In genomic region chr16:29011112-29011511, GRCh38 we compare ENCODE assay signal across 16 cellular contexts. TPM values are rescaled to one million over a fixed set of nuclear protein-coding genes. Genes with fewer than 3 reads are reported as not detected.
DNase-seq lines count a peak whose midpoint lies in the region; ATAC-seq and TF ChIP-seq lines count a peak whose summit lies in the region.
"Had no signal": no experiment of that assay in that cellular context is flagged by ENCODE, and none has a peak within 500 bp of the region (broad histone marks: within the 10 kb centered on the region; RNA-seq: fewer than 3 reads in every experiment).

No MANE protein-coding gene starts in this region.

- H2BK120ac ChIP-seq in mesenchymal stem cell (ENCODE audit: low read depth, low read length): no peak overlapping the region

- H3K27me3 Mint-ChIP-seq in activated CD4-positive, alpha-beta T cell treated with anti-CD3 and anti-CD28 coated beads for 36 hours: no peaks in the 10 kb centered on the region
- H3K27me3 Mint-ChIP-seq in activated CD4-positive, alpha-beta memory T cell treated with anti-CD3 and anti-CD28 coated beads, Interleukin-2, amount 10 ng/mL, durations not matched to agents 7 days and 5 days: no peaks in the 10 kb centered on the region
- H3K27me3 Mint-ChIP-seq: activated naive CD8-positive, alpha-beta T cell treated with anti-CD3 and anti-CD28 coated beads, Interleukin-2, amount 10 ng/mL, durations not matched to agents 7 days and 5 days had no signal

- no peak overlapping the region for H3K14ac ChIP-seq in mesenchymal stem cell (ENCODE audit: low read length in 2 of 2)

- no peak overlapping the region for H2AK5ac ChIP-seq in mesenchymal stem cell (ENCODE audit: low read length, severe bottlenecking)

- POLR2A ChIA-PET in activated CD4-positive, alpha-beta T cell treated with anti-CD3 and anti-CD28 coated beads for 36 hours (lab: Charles Lee): interaction anchor here (0.9 to 1.9 kb wide), 2 partner anchors 10 to 18 kb away, joined by 3 to 11 read pairs; no protein-coding TSS in a partner anchor
- POLR2A ChIA-PET in HEK293T (lab: Yijun Ruan, JAX): no interaction called here
- POLR2A ChIA-PET in activated CD4-positive, alpha-beta memory T cell treated with anti-CD3 and anti-CD28 coated beads, Interleukin-2, amount 10 ng/mL, durations not matched to agents 7 days and 5 days (lab: Charles Lee): interaction anchor here (1.7 kb wide), 1 partner anchor 10 kb away, joined by 4 read pairs; no protein-coding TSS in a partner anchor

- H3K9me3 ChIP-seq in mesenchymal stem cell (ENCODE audit: control insufficient read depth, low read length): no peaks in the 10 kb centered on the region
- H3K9me3 ChIP-seq: prostate gland had no signal

- intact Hi-C loops in activated CD4-positive, alpha-beta T cell treated with anti-CD3 and anti-CD28 coated beads for 36 hours (cut with DNase I, micrococcal nuclease): no loop called here

- no peak overlapping the region for H3K4me3 Mint-ChIP-seq in activated CD4-positive, alpha-beta T cell treated with anti-CD3 and anti-CD28 coated beads for 36 hours
- H3K4me3 Mint-ChIP-seq in activated CD4-positive, alpha-beta memory T cell treated with anti-CD3 and anti-CD28 coated beads, Interleukin-2, amount 10 ng/mL, durations not matched to agents 7 days and 5 days: no peak overlapping the region
- H3K4me3 Mint-ChIP-seq: activated naive CD8-positive, alpha-beta T cell treated with anti-CD3 and anti-CD28 coated beads, Interleukin-2, amount 10 ng/mL, durations not matched to agents 7 days and 5 days had no signal

- peak; percentile 57 for DNase-seq in activated CD4-positive, alpha-beta T cell treated with anti-CD3 and anti-CD28 coated beads for 36 hours
- DNase-seq in activated CD4-positive, alpha-beta T cell treated with anti-CD3 and anti-CD28 coated beads for 1 hour: no peak
- peak; percentile 42 for DNase-seq in HEK293T (ENCODE audit: extremely low spot score)
- no peak for DNase-seq in activated CD4-positive, alpha-beta memory T cell treated with anti-CD3 and anti-CD28 coated beads, Interleukin-2, amount 10 ng/mL, durations not matched to agents 7 days and 5 days
- no peak for DNase-seq in mesenchymal stem cell
- no peak for DNase-seq in hepatic stellate cell (ENCODE audit: low spot score)
- DNase-seq in NCI-H1436 (lab: John Stamatoyannopoulos, UW): no peak
- no peak for DNase-seq in COLO668 (lab: John Stamatoyannopoulos, UW; ENCODE audit: unreplicated experiment)
- DNase-seq: activated CD8-positive, alpha-beta memory T cell treated with anti-CD3 and anti-CD28 coated beads for 24 hours; activated naive CD8-positive, alpha-beta T cell treated with anti-CD3 and anti-CD28 coated beads, Interleukin-2, amount 10 ng/mL, durations not matched to agents 7 days and 5 days; Calu3; caudate nucleus; kidney; NCI-H1436 treated with DMSO at 0.1 percent for 48 hours; NCI-H510A treated with DMSO at 0.1 percent for 48 hours had no signal

- H2BK12ac ChIP-seq in mesenchymal stem cell (ENCODE audit: low read length in 2 of 2): no peak overlapping the region

- no peak overlapping the region for H3K18ac ChIP-seq in mesenchymal stem cell (ENCODE audit: low read depth in 1 of 2, low read length in 2 of 2)

- H3K4me2 ChIP-seq in mesenchymal stem cell (ENCODE audit: low read length, poor library complexity, severe bottlenecking): no peak overlapping the region

- H4K91ac ChIP-seq in mesenchymal stem cell (ENCODE audit: low read length): no peak overlapping the region

- H3K36me3 Mint-ChIP-seq in activated CD4-positive, alpha-beta T cell treated with anti-CD3 and anti-CD28 coated beads for 36 hours (ENCODE audit: low read depth): peaks cover 4% of the 10 kb centered on the region
- H3K36me3 Mint-ChIP-seq in activated CD4-positive, alpha-beta memory T cell treated with anti-CD3 and anti-CD28 coated beads, Interleukin-2, amount 10 ng/mL, durations not matched to agents 7 days and 5 days (ENCODE audit: low read depth): no peaks in the 10 kb centered on the region

- peaks cover 0 to 6% of the 10 kb centered on the region in 2 experiments for H3K27me3 ChIP-seq in mesenchymal stem cell (ENCODE audit: control insufficient read depth in 1 of 2, insufficient read depth in 1 of 2, low read length in 2 of 2)

- no peak overlapping the region for H3K23ac ChIP-seq in mesenchymal stem cell (ENCODE audit: low read length in 2 of 2)

- no peak overlapping the region for H3K9ac ChIP-seq in mesenchymal stem cell (ENCODE audit: low read length)

- no peak overlapping the region for H3K4ac ChIP-seq in mesenchymal stem cell (ENCODE audit: low read depth in 1 of 2, low read length in 2 of 2)

- H3K4me1 ChIP-seq in mesenchymal stem cell (ENCODE audit: control insufficient read depth, insufficient read depth, low read depth, low read length): peaks cover 2% of the 10 kb centered on the region
- H3K4me1 ChIP-seq: prostate gland had no signal

- ATAC-seq in activated CD4-positive, alpha-beta T cell treated with anti-CD3 and anti-CD28 coated beads for 36 hours: no peak

- no peaks in the 10 kb centered on the region for H3K9me3 Mint-ChIP-seq in activated CD4-positive, alpha-beta T cell treated with anti-CD3 and anti-CD28 coated beads for 36 hours (ENCODE audit: low read depth)
- H3K9me3 Mint-ChIP-seq in activated CD4-positive, alpha-beta memory T cell treated with anti-CD3 and anti-CD28 coated beads, Interleukin-2, amount 10 ng/mL, durations not matched to agents 7 days and 5 days: no peaks in the 10 kb centered on the region
- H3K9me3 Mint-ChIP-seq: activated naive CD8-positive, alpha-beta T cell treated with anti-CD3 and anti-CD28 coated beads, Interleukin-2, amount 10 ng/mL, durations not matched to agents 7 days and 5 days had no signal

- peak overlapping the region; percentile 18 for H2AFZ ChIP-seq in mesenchymal stem cell (ENCODE audit: low read depth, low read length)

- H3K27ac ChIP-seq in mesenchymal stem cell (ENCODE audit: low read length, poor library complexity, severe bottlenecking): no peak overlapping the region
- H3K27ac ChIP-seq: prostate gland had no signal

- no peak overlapping the region for H2BK5ac ChIP-seq in mesenchymal stem cell (ENCODE audit: low read depth, low read length, poor library complexity, severe bottlenecking)

- no peak overlapping the region for H3K27ac Mint-ChIP-seq in activated CD4-positive, alpha-beta T cell treated with anti-CD3 and anti-CD28 coated beads for 36 hours
- peak overlapping the region; percentile 47 for H3K27ac Mint-ChIP-seq in activated CD4-positive, alpha-beta memory T cell treated with anti-CD3 and anti-CD28 coated beads, Interleukin-2, amount 10 ng/mL, durations not matched to agents 7 days and 5 days
- H3K27ac Mint-ChIP-seq: activated naive CD8-positive, alpha-beta T cell treated with anti-CD3 and anti-CD28 coated beads, Interleukin-2, amount 10 ng/mL, durations not matched to agents 7 days and 5 days had no signal

- WGBS in mesenchymal stem cell: 52% methylated on average over 8 of the region's 8 CpGs

- peaks cover 74% of the 10 kb centered on the region for H3K4me1 Mint-ChIP-seq in activated CD4-positive, alpha-beta T cell treated with anti-CD3 and anti-CD28 coated beads for 36 hours
- peaks cover 58% of the 10 kb centered on the region for H3K4me1 Mint-ChIP-seq in activated CD4-positive, alpha-beta memory T cell treated with anti-CD3 and anti-CD28 coated beads, Interleukin-2, amount 10 ng/mL, durations not matched to agents 7 days and 5 days

- H3K79me1 ChIP-seq in mesenchymal stem cell (replicated peaks; ENCODE audit: low read length, poor library complexity, severe bottlenecking): no peaks in the 10 kb centered on the region

- H3K4me3 ChIP-seq in mesenchymal stem cell (ENCODE audit: insufficient read depth in 1 of 2, low read depth in 1 of 2, low read length in 2 of 2): no peak overlapping the region
- H3K4me3 ChIP-seq: prostate gland had no signal

- H3K36me3 ChIP-seq in mesenchymal stem cell (ENCODE audit: control insufficient read depth in 1 of 2, insufficient read depth in 2 of 2, low read depth in 1 of 2, low read length in 2 of 2): no peaks in the 10 kb centered on the region
- H3K36me3 ChIP-seq: prostate gland had no signal

- H4K8ac ChIP-seq in mesenchymal stem cell (ENCODE audit: low read length): no peak overlapping the region

- no peak overlapping the region for H2BK15ac ChIP-seq in mesenchymal stem cell (ENCODE audit: low read depth, poor library complexity, severe bottlenecking)

- CTCF ChIA-PET in activated CD4-positive, alpha-beta T cell treated with anti-CD3 and anti-CD28 coated beads for 36 hours (lab: Charles Lee): interaction anchor here (1.0 to 2.8 kb wide), 3 partner anchors 10 to 33 kb away, joined by 4 to 17 read pairs (median 4); no protein-coding TSS in a partner anchor
- CTCF ChIA-PET in HEK293T (lab: Yijun Ruan, JAX): interaction anchor here (0.6 kb wide), 1 partner anchor 9 kb away, joined by 6 read pairs; no protein-coding TSS in a partner anchor
- CTCF ChIA-PET in activated CD4-positive, alpha-beta memory T cell treated with anti-CD3 and anti-CD28 coated beads, Interleukin-2, amount 10 ng/mL, durations not matched to agents 7 days and 5 days (lab: Charles Lee): interaction anchor here (0.7 to 0.8 kb wide), 3 partner anchors 11 to 1772 kb away, joined by 3 read pairs; no protein-coding TSS in a partner anchor

TF ChIP-seq in HEK293T, 16 proteins besides CTCF, POLR2A, EP300 and RAD21:
- TF ChIP-seq, protein P1, sequence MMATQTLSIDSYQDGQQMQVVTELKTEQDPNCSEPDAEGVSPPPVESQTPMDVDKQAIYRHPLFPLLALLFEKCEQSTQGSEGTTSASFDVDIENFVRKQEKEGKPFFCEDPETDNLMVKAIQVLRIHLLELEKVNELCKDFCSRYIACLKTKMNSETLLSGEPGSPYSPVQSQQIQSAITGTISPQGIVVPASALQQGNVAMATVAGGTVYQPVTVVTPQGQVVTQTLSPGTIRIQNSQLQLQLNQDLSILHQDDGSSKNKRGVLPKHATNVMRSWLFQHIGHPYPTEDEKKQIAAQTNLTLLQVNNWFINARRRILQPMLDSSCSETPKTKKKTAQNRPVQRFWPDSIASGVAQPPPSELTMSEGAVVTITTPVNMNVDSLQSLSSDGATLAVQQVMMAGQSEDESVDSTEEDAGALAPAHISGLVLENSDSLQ (IDR thresholded peaks at IDR 0.05): no peak

RNA-seq across cellular contexts. Expression of gene LAT, which starts 26.3 kb away (rescaled TPM):
- 100 to 1,000 TPM; 200 to 234 TPM for total RNA-seq in activated CD4-positive, alpha-beta T cell treated with anti-CD3 and anti-CD28 coated beads for 36 hours
- 100 to 1,000 TPM; 333 to 341 TPM for total RNA-seq in activated CD4-positive, alpha-beta memory T cell treated with anti-CD3 and anti-CD28 coated beads, Interleukin-2, amount 10 ng/mL, durations not matched to agents 7 days and 5 days
- polyA plus RNA-seq in mesenchymal stem cell (2013, experiment 1 of 2): 5.4 TPM
- polyA plus RNA-seq in mesenchymal stem cell (2013, experiment 2 of 2): 4.8 TPM

RNA-seq across cellular contexts. Expression of gene SPNS1, which starts 36.5 kb away (rescaled TPM):
- 10 to 100 TPM; 12.7 to 14.2 TPM for total RNA-seq in activated CD4-positive, alpha-beta T cell treated with anti-CD3 and anti-CD28 coated beads for 36 hours
- total RNA-seq in activated CD4-positive, alpha-beta memory T cell treated with anti-CD3 and anti-CD28 coated beads, Interleukin-2, amount 10 ng/mL, durations not matched to agents 7 days and 5 days: 10 to 100 TPM; 20.6 to 24.7 TPM
- polyA plus RNA-seq in mesenchymal stem cell (2013, experiment 1 of 2): 63.1 TPM
- polyA plus RNA-seq in mesenchymal stem cell (2013, experiment 2 of 2): 61.7 TPM

Comparison
In these comparisons a context has a peak if more than half of its experiments do, and no peak if none do; other contexts are left out.
1. DNase-seq: peak in activated CD4-positive, alpha-beta T cell treated with anti-CD3 and anti-CD28 coated beads for 36 hours (single experiment) and HEK293T (single experiment); none in activated CD4-positive, alpha-beta T cell treated with anti-CD3 and anti-CD28 coated beads for 1 hour (single experiment), activated CD4-positive, alpha-beta memory T cell treated with anti-CD3 and anti-CD28 coated beads, Interleukin-2, amount 10 ng/mL, durations not matched to agents 7 days and 5 days (single experiment), mesenchymal stem cell (single experiment), hepatic stellate cell (single experiment), NCI-H1436 (single experiment) and COLO668 (single experiment).